Comparison of ENCODE assay signal across 1 cellular context in the genomic region with DNA sequence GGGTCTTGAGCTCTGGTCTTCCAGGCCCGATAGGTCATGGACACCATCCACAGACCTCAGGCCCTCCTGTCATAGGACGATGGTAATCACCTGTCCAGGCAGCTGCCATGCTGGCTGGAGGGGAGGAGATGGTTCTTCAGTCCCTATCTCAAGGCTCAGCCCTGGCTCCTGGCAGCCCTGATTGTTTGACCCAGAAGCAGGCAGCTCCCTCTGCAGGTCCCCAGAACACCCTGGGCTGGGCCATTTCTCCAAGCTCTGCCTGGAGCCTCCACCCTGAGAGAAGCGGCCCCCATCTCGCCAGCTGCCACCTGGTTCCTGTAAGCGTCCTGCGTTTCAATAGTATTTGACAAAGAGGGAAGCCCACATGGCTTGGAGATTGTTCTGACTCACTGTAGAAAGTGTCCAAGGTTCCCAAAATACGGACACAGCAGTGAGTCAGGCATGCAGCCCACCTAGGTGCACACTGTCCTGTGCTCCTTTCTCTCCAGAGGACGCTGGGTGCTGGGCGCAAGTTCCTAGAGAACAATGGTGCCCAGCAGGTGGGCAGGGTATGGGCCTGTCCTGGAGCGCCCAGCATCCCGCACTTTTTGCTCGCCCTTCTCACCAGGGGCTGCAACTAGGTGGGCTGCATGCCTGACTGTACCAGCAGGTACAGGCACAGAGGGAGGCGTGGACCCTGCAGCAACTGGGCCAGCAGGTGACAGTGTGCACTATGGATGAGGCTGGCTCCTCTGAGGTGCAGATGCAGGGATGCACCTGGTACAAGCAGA.
TF ChIP-seq lines count a peak whose summit lies in the region.

No MANE protein-coding gene starts in this region.

TF ChIP-seq in IMR-90, 13 proteins besides CTCF, POLR2A, EP300 and RAD21 (continued from another document):
- TF ChIP-seq, protein P1, sequence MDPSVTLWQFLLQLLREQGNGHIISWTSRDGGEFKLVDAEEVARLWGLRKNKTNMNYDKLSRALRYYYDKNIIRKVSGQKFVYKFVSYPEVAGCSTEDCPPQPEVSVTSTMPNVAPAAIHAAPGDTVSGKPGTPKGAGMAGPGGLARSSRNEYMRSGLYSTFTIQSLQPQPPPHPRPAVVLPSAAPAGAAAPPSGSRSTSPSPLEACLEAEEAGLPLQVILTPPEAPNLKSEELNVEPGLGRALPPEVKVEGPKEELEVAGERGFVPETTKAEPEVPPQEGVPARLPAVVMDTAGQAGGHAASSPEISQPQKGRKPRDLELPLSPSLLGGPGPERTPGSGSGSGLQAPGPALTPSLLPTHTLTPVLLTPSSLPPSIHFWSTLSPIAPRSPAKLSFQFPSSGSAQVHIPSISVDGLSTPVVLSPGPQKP (IDR thresholded peaks at IDR 0.05; ENCODE audit: borderline replicate concordance, low read depth, low read length): no peak
- TF ChIP-seq MAFK (IDR thresholded peaks at IDR 0.05; ENCODE audit: low read depth, low read length) (no peak), SMC3 (IDR thresholded peaks at IDR 0.05; ENCODE audit: low read depth, low read length) (no peak), BHLHE40 (IDR thresholded peaks at IDR 0.05; ENCODE audit: low read depth, low read length) (no peak), RFX5 (IDR thresholded peaks at IDR 0.05; ENCODE audit: low read depth, low read length) (no peak), RCOR1 (IDR thresholded peaks at IDR 0.05; ENCODE audit: insufficient replicate concordance, low read length) (no peak), FOS (IDR thresholded peaks at IDR 0.05; ENCODE audit: low read depth, low read length) (no peak)
- TF ChIP-seq, protein P2, sequence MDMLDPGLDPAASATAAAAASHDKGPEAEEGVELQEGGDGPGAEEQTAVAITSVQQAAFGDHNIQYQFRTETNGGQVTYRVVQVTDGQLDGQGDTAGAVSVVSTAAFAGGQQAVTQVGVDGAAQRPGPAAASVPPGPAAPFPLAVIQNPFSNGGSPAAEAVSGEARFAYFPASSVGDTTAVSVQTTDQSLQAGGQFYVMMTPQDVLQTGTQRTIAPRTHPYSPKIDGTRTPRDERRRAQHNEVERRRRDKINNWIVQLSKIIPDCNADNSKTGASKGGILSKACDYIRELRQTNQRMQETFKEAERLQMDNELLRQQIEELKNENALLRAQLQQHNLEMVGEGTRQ (IDR thresholded peaks at IDR 0.05; ENCODE audit: low read depth, low read length): no peak
TF ChIP-seq in IMR-90: peak in this region for 0.
